In the genomic region with DNA sequence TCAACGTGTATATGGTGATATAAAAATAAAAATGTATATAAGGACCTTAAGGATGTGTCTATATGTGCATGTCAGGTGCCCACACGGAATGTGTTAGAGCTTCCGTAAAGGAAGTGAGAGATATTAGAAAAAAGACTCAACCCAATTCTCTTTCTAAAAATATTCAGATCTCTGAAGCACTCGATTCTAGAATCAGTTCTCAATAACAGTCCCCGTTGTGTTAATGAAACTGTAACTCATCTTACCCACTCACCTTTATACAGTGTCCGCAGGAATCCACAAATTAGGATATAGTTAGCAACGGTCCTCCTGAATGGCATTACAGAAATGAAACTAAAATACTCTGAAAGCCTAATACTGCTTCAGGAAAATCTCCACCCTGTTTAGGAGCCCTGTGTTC, we compare ENCODE assay signal across 25 cellular contexts. TPM values are rescaled to one million over a fixed set of nuclear protein-coding genes. Genes with fewer than 3 reads are reported as not detected.
"Had no signal": no experiment of that assay in that cellular context is flagged by ENCODE, and none has a peak within 500 bp of the region (broad histone marks: within the 10 kb centered on the region; RNA-seq: fewer than 3 reads in every experiment).

No MANE protein-coding gene starts in this region.

- H3K4me1 ChIP-seq: esophagus muscularis mucosa, foreskin keratinocyte, gastroesophageal sphincter, heart left ventricle, left lung, lower lobe of right lung had no signal

- DNase-seq: dermis blood vessel endothelial cell; dorsolateral prefrontal cortex; effector CD4-positive, alpha-beta T cell; effector memory CD4-positive, alpha-beta T cell; foreskin keratinocyte; heart left ventricle; hypothalamus; immature natural killer cell; islet precursor cell; kidney; left cardiac atrium; left lung; left ventricle myocardium superior; lower lobe of right lung; mesenchymal stem cell; mucosa of descending colon; naive B cell had no signal

- H3K27me3 ChIP-seq: esophagus muscularis mucosa, foreskin keratinocyte, gastroesophageal sphincter, hepatocyte, left lung had no signal

- H3K4me2 ChIP-seq: hepatocyte had no signal

- H2AFZ ChIP-seq: hepatocyte had no signal

- H3K36me3 ChIP-seq: esophagus muscularis mucosa, gastroesophageal sphincter, heart left ventricle, left lung, lower lobe of right lung had no signal

- H3K4me1 Mint-ChIP-seq: immature natural killer cell, naive B cell had no signal

- ATAC-seq: foreskin keratinocyte, gastroesophageal sphincter, heart left ventricle, left cardiac atrium, left lung, left ventricle myocardium superior, lower lobe of right lung, mucosa of descending colon had no signal

- H3K27ac ChIP-seq: coronary artery, esophagus muscularis mucosa, foreskin keratinocyte, gastroesophageal sphincter, heart left ventricle, left lung, lower lobe of right lung had no signal

- H3K79me2 ChIP-seq: hepatocyte had no signal

- H3K9me3 Mint-ChIP-seq: mesothelial cell of epicardium, naive B cell had no signal

- H3K36me3 Mint-ChIP-seq: immature natural killer cell, mesothelial cell of epicardium, naive B cell had no signal

- H3K4me3 ChIP-seq: coronary artery, esophagus muscularis mucosa, gastroesophageal sphincter, heart left ventricle, hepatocyte, left lung, lower lobe of right lung, mucosa of descending colon had no signal

- H3K27ac Mint-ChIP-seq: immature natural killer cell, mesothelial cell of epicardium, naive B cell had no signal

- H3K4me3 Mint-ChIP-seq: immature natural killer cell, mesothelial cell of epicardium had no signal

- H3K9me3 ChIP-seq: esophagus muscularis mucosa, gastroesophageal sphincter, heart left ventricle, left lung, lower lobe of right lung, mucosa of descending colon had no signal

RNA-seq across cellular contexts. Expression of a gene that starts 29.3 kb away (rescaled TPM):
- total RNA-seq: dermis blood vessel endothelial cell, endothelial cell of umbilical vein, foreskin keratinocyte, lung microvascular endothelial cell had no signal
- polyA plus RNA-seq: endothelial cell of umbilical vein, fibroblast of lung, foreskin keratinocyte, immature natural killer cell had no signal
